ENCODE assay signal across 1 cellular context in the genomic region with DNA sequence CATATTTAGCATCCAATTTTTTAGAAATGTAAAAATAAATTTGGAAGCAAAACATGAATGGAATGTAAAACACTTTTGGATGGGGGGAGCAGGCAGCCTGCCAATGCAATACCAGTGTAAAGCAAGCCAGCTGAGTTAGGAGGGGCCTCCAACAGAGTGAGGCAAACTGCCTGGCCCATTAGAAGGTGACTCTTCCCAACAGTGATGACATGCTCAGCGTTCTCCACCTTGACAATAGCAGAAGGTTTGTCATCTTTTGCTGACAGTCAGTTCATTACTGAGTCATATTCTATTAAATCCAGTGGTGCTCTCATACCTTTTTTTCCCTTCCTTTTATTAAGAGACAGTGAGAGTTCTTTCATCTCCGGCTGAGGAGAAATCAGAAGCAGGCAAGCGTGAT.
A peak's percentile ranks its signal among the peaks of the same experiment; 100 is the strongest.
TF ChIP-seq lines count a peak whose summit lies in the region.

No MANE protein-coding gene starts in this region.

TF ChIP-seq in HEK293, 187 proteins besides CTCF, POLR2A, EP300 and RAD21 (continued from another document):
- TF ChIP-seq, protein P1, sequence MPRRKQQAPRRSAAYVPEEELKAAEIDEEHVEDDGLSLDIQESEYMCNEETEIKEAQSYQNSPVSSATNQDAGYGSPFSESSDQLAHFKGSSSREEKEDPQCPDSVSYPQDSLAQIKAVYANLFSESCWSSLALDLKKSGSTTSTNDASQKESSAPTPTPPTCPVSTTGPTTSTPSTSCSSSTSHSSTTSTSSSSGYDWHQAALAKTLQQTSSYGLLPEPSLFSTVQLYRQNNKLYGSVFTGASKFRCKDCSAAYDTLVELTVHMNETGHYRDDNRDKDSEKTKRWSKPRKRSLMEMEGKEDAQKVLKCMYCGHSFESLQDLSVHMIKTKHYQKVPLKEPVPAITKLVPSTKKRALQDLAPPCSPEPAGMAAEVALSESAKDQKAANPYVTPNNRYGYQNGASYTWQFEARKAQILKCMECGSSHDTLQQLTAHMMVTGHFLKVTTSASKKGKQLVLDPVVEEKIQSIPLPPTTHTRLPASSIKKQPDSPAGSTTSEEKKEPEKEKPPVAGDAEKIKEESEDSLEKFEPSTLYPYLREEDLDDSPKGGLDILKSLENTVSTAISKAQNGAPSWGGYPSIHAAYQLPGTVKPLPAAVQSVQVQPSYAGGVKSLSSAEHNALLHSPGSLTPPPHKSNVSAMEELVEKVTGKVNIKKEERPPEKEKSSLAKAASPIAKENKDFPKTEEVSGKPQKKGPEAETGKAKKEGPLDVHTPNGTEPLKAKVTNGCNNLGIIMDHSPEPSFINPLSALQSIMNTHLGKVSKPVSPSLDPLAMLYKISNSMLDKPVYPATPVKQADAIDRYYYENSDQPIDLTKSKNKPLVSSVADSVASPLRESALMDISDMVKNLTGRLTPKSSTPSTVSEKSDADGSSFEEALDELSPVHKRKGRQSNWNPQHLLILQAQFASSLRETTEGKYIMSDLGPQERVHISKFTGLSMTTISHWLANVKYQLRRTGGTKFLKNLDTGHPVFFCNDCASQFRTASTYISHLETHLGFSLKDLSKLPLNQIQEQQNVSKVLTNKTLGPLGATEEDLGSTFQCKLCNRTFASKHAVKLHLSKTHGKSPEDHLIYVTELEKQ (tag by site-specific recombination; IDR thresholded peaks at IDR 0.05; ENCODE audit: borderline replicate concordance): 0 out of 2 replicates have a peak, but pooled peaks have one; percentile 14
- TF ChIP-seq BCL11B (tag by site-specific recombination; IDR thresholded peaks at IDR 0.05; ENCODE audit: low read depth) (no peak), ZNF629 (tag by site-specific recombination; IDR thresholded peaks at IDR 0.05) (0 out of 2 replicates have a peak, but pooled peaks have one; percentile 14), ZNF510 (tag by site-specific recombination; IDR thresholded peaks at IDR 0.05; ENCODE audit: insufficient replicate concordance) (no peak), ZNF571 (tag by site-specific recombination; IDR thresholded peaks at IDR 0.05) (no peak)
- TF ChIP-seq, protein P2, sequence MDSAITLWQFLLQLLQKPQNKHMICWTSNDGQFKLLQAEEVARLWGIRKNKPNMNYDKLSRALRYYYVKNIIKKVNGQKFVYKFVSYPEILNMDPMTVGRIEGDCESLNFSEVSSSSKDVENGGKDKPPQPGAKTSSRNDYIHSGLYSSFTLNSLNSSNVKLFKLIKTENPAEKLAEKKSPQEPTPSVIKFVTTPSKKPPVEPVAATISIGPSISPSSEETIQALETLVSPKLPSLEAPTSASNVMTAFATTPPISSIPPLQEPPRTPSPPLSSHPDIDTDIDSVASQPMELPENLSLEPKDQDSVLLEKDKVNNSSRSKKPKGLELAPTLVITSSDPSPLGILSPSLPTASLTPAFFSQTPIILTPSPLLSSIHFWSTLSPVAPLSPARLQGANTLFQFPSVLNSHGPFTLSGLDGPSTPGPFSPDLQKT (IDR thresholded peaks at IDR 0.05; ENCODE audit: borderline replicate concordance, low read depth, low read length): no peak
- TF ChIP-seq, protein P3, sequence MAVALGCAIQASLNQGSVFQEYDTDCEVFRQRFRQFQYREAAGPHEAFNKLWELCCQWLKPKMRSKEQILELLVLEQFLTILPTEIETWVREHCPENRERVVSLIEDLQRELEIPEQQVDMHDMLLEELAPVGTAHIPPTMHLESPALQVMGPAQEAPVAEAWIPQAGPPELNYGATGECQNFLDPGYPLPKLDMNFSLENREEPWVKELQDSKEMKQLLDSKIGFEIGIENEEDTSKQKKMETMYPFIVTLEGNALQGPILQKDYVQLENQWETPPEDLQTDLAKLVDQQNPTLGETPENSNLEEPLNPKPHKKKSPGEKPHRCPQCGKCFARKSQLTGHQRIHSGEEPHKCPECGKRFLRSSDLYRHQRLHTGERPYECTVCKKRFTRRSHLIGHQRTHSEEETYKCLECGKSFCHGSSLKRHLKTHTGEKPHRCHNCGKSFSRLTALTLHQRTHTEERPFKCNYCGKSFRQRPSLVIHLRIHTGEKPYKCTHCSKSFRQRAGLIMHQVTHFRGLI (tag by site-specific recombination; IDR thresholded peaks at IDR 0.05): no peak
TF ChIP-seq in HEK293: peak in this region for 9.
